Comparison of ENCODE assay signal across 19 cellular contexts in genomic region chr22:48888466-48889208, GRCh38.
DNase-seq lines count a peak whose midpoint lies in the region; ATAC-seq and TF ChIP-seq lines count a peak whose summit lies in the region.
"Had no signal": no experiment of that assay in that cellular context is flagged by ENCODE, and none has a peak within 500 bp of the region (broad histone marks: within the 10 kb centered on the region; RNA-seq: fewer than 3 reads in every experiment).

No MANE protein-coding gene starts in this region.

- H3K4me1 Mint-ChIP-seq in natural killer cell treated with Interleukin-12 subunit alpha and Interleukin-12 subunit beta and Interleukin-15 and Interleukin-18, amount 100 ng/mL, for 72 hours (ENCODE audit: low read depth in 2 of 2) = no peaks in the 10 kb centered on the region
- no peaks in the 10 kb centered on the region for H3K4me1 Mint-ChIP-seq in natural killer cell
- no peaks in the 10 kb centered on the region for H3K4me1 Mint-ChIP-seq in osteocyte (ENCODE audit: unreplicated experiment)
- H3K4me1 Mint-ChIP-seq: B cell had no signal

- H3K36me3 Mint-ChIP-seq in natural killer cell treated with Interleukin-12 subunit alpha and Interleukin-12 subunit beta and Interleukin-15 and Interleukin-18, amount 100 ng/mL, for 72 hours = no peaks in the 10 kb centered on the region
- no peaks in the 10 kb centered on the region for H3K36me3 Mint-ChIP-seq in natural killer cell
- H3K36me3 Mint-ChIP-seq in osteocyte (ENCODE audit: unreplicated experiment) = no peaks in the 10 kb centered on the region

- ATAC-seq in natural killer cell treated with Interleukin-12 subunit alpha and Interleukin-12 subunit beta and Interleukin-15 and Interleukin-18, amount 100 ng/mL, for 72 hours = no peak
- ATAC-seq in natural killer cell (no peak), HG02571 (IDR thresholded peaks at IDR 0.05; ENCODE audit: unreplicated experiment) (no peak), GM21381 (IDR thresholded peaks at IDR 0.05; ENCODE audit: unreplicated experiment) (no peak)

- H3K4me3 Mint-ChIP-seq in natural killer cell treated with Interleukin-12 subunit alpha and Interleukin-12 subunit beta and Interleukin-15 and Interleukin-18, amount 100 ng/mL, for 72 hours = no peak overlapping the region
- no peak overlapping the region for H3K4me3 Mint-ChIP-seq in natural killer cell
- H3K4me3 Mint-ChIP-seq in osteocyte (ENCODE audit: unreplicated experiment) = no peak overlapping the region
- H3K4me3 Mint-ChIP-seq: B cell had no signal

- DNase-seq in activated CD8-positive, alpha-beta memory T cell treated with anti-CD3 and anti-CD28 coated beads for 24 hours = peak; percentile 5
- no peak for DNase-seq in activated CD8-positive, alpha-beta memory T cell treated with anti-CD3 and anti-CD28 coated beads, Interleukin-2, amount 50 U/mL, for 48 hours
- DNase-seq in natural killer cell treated with Interleukin-12 subunit alpha and Interleukin-12 subunit beta and Interleukin-15 and Interleukin-18, amount 100 ng/mL, for 72 hours (ENCODE audit: low spot score) = peak; percentile 35
- DNase-seq in natural killer cell = no peak
- peak; percentile 60 for DNase-seq in osteocyte (ENCODE audit: extremely low spot score, unreplicated experiment)
- DNase-seq in ureter (ENCODE audit: low spot score) = peak; percentile 0
- DNase-seq: DMS79 treated with DMSO at 0.1 percent for 48 hours, GM23248, HCEC 1CT, Kasumi-1, MG63, NCI-H1048, NCI-H1436, NCI-H2029 treated with DMSO at 0.1 percent for 48 hours, NCI-H2171, SHP77 treated with DMSO at 0.1 percent for 48 hours had no signal

- peaks cover 0 to 5% of the 10 kb centered on the region in 2 donors for H3K27me3 Mint-ChIP-seq in natural killer cell treated with Interleukin-12 subunit alpha and Interleukin-12 subunit beta and Interleukin-15 and Interleukin-18, amount 100 ng/mL, for 72 hours
- peaks cover 0 to 3% of the 10 kb centered on the region in 2 donors for H3K27me3 Mint-ChIP-seq in natural killer cell (ENCODE audit: low read depth in 2 of 2)
- no peaks in the 10 kb centered on the region for H3K27me3 Mint-ChIP-seq in osteocyte (ENCODE audit: unreplicated experiment)
- H3K27me3 Mint-ChIP-seq: B cell had no signal

- TF ChIP-seq CTCF in natural killer cell (IDR thresholded peaks at IDR 0.05) (no peak), osteocyte (IDR thresholded peaks at IDR 0.05) (no peak)

- intact Hi-C loops in natural killer cell (cut with micrococcal nuclease) = no loop called here

- H3K9me3 Mint-ChIP-seq in natural killer cell treated with Interleukin-12 subunit alpha and Interleukin-12 subunit beta and Interleukin-15 and Interleukin-18, amount 100 ng/mL, for 72 hours = no peaks in the 10 kb centered on the region
- H3K9me3 Mint-ChIP-seq in natural killer cell = no peaks in the 10 kb centered on the region
- H3K9me3 Mint-ChIP-seq in osteocyte (ENCODE audit: unreplicated experiment) = no peaks in the 10 kb centered on the region

- H3K27ac Mint-ChIP-seq in natural killer cell treated with Interleukin-12 subunit alpha and Interleukin-12 subunit beta and Interleukin-15 and Interleukin-18, amount 100 ng/mL, for 72 hours = no peak overlapping the region
- H3K27ac Mint-ChIP-seq in natural killer cell = no peak overlapping the region
- H3K27ac Mint-ChIP-seq in osteocyte (ENCODE audit: unreplicated experiment) = no peak overlapping the region
- H3K27ac Mint-ChIP-seq: B cell had no signal

Comparison
In these comparisons a context has a peak if more than half of its experiments do, and no peak if none do; other contexts are left out.
1. DNase-seq: peak in activated CD8-positive, alpha-beta memory T cell treated with anti-CD3 and anti-CD28 coated beads for 24 hours (single experiment), natural killer cell treated with Interleukin-12 subunit alpha and Interleukin-12 subunit beta and Interleukin-15 and Interleukin-18, amount 100 ng/mL, for 72 hours (single experiment), osteocyte (single experiment) and ureter (single experiment); none in activated CD8-positive, alpha-beta memory T cell treated with anti-CD3 and anti-CD28 coated beads, Interleukin-2, amount 50 U/mL, for 48 hours (single experiment) and natural killer cell (single experiment).